8 cellular contexts compared by ENCODE assay signal in the genomic region with DNA sequence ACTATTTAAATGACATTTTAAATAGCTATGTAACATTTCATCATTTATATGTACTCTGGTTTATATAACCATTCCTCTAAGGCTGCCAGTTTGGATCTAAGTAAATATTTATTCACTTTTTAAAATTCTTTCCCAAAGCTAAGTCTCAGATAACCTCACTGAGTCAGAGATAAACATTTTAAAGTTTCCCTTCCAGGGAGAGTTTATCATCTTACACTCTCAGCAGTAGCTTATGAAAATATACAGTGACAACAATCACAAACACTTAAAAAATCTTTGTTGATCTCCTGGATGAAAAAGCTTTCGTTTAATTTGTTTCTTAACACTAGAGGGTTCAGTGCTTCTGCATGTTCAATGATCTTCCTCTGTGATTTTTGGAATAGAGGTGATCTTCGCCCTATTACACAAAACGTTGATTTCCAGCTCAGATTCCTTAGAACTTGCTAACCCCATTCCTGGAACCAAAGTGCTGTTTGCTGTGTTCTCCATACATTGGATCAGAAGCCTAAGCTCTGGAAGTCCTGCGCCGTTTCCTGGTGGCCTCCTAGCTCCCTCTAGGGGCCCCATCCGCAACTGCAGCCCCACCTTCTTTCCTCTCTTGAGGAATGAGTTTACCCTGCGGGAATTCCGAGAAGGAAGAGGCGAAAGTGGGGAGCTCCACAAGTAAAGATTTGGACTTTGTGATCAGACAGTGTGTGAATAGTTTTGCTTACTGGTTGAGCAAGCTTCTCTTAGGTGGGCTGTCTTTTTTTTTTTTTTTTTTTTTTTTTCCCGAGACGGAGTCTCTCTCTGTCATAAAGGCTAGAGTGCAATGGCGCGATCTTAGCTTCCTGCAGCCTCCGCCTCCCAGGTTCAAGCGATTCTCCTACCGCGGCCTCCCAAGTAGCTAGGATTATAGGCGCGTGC. TPM values are rescaled to one million over a fixed set of nuclear protein-coding genes. Genes with fewer than 3 reads are reported as not detected.
DNase-seq lines count a peak whose midpoint lies in the region; ATAC-seq and TF ChIP-seq lines count a peak whose summit lies in the region.

No MANE protein-coding gene starts in this region.

- no peak overlapping the region for H3K4me3 ChIP-seq in AG04450 (ENCODE audit: low read depth, low read length)
- no peak overlapping the region for H3K4me3 ChIP-seq in NT2/D1 (ENCODE audit: insufficient read length, low read depth)

- H3K9me3 ChIP-seq in AG04450 (ENCODE audit: control insufficient read depth, insufficient read depth, low read length) = no peaks in the 10 kb centered on the region
- H3K9me3 ChIP-seq in NT2/D1 (ENCODE audit: insufficient read depth, low read length) = no peaks in the 10 kb centered on the region

- no peak overlapping the region for H3K4me3 Mint-ChIP-seq in activated naive CD8-positive, alpha-beta T cell treated with anti-CD3 and anti-CD28 coated beads for 36 hours
- H3K4me3 Mint-ChIP-seq in progenitor cell of endocrine pancreas (ENCODE audit: low read depth) = no peak overlapping the region

- TF ChIP-seq CTCF in AG04450 (IDR thresholded peaks at IDR 0.05; ENCODE audit: low read depth, low read length) (peak; percentile 99), GM12872 (IDR thresholded peaks at IDR 0.05; ENCODE audit: insufficient read depth, low read depth, low read length) (peak; percentile 97), progenitor cell of endocrine pancreas (IDR thresholded peaks at IDR 0.05; ENCODE audit: unreplicated experiment) (peak; percentile 69)

- H3K27me3 ChIP-seq in AG04450 (ENCODE audit: control insufficient read depth, insufficient read depth, low read length) (no peaks in the 10 kb centered on the region), NT2/D1 (ENCODE audit: insufficient read depth, insufficient read length) (no peaks in the 10 kb centered on the region)

- H3K27ac ChIP-seq in AG04450 (ENCODE audit: low read depth, low read length) = peak overlapping the region; percentile 77

- DNase-seq in AG04450 (ENCODE audit: low read depth, low spot score) (peak; percentile 94), NT2/D1 (ENCODE audit: low read depth, low spot score) (peak; percentile 61), Right ventricle myocardium superior (peak; percentile 79), progenitor cell of endocrine pancreas (ENCODE audit: low spot score, unreplicated experiment) (peak; percentile 22)
- peak; percentile 13 for DNase-seq in activated naive CD8-positive, alpha-beta T cell treated with anti-CD3 and anti-CD28 coated beads for 36 hours

- no peak overlapping the region for H3K27ac Mint-ChIP-seq in activated naive CD8-positive, alpha-beta T cell treated with anti-CD3 and anti-CD28 coated beads for 36 hours
- no peak overlapping the region for H3K27ac Mint-ChIP-seq in progenitor cell of endocrine pancreas

- no peak overlapping the region for H3K9ac ChIP-seq in NT2/D1 (ENCODE audit: insufficient read length, low read depth)

- H3K36me3 Mint-ChIP-seq in activated naive CD8-positive, alpha-beta T cell treated with anti-CD3 and anti-CD28 coated beads for 36 hours = no peaks in the 10 kb centered on the region
- H3K36me3 Mint-ChIP-seq in progenitor cell of endocrine pancreas (ENCODE audit: insufficient read depth) = peaks cover 4% of the 10 kb centered on the region

- H3K4me1 Mint-ChIP-seq in activated naive CD8-positive, alpha-beta T cell treated with anti-CD3 and anti-CD28 coated beads for 36 hours = peaks cover 15% of the 10 kb centered on the region
- peaks cover 2% of the 10 kb centered on the region for H3K4me1 Mint-ChIP-seq in progenitor cell of endocrine pancreas (ENCODE audit: low read depth)

- ATAC-seq in Right ventricle myocardium superior (ENCODE audit: poor library complexity) (peak; percentile 70), HG03108 (IDR thresholded peaks at IDR 0.05; ENCODE audit: unreplicated experiment) (no peak), HG03342 (IDR thresholded peaks at IDR 0.05; ENCODE audit: unreplicated experiment) (no peak)

- H3K36me3 ChIP-seq in NT2/D1 (ENCODE audit: insufficient read depth, insufficient read length, low read length) = peaks cover 12% of the 10 kb centered on the region

- intact Hi-C loops in Right ventricle myocardium superior (cut with DNase I) = no loop called here

- H3K9me3 Mint-ChIP-seq in activated naive CD8-positive, alpha-beta T cell treated with anti-CD3 and anti-CD28 coated beads for 36 hours = no peaks in the 10 kb centered on the region
- no peaks in the 10 kb centered on the region for H3K9me3 Mint-ChIP-seq in progenitor cell of endocrine pancreas (ENCODE audit: low read depth)

- CTCF ChIA-PET in AG04450 (lab: Charles Lee) = interaction anchor here (0.6 to 9.8 kb wide), 76 partner anchors 9 to 711 kb away, joined by 3 to 217 read pairs (median 5); a partner anchor contains a TSS

- POLR2A ChIA-PET in AG04450 (lab: Yijun Ruan, JAX) = interaction anchor here (0.7 to 2.4 kb wide), 27 partner anchors 8 to 604 kb away, joined by 3 to 23 read pairs (median 4); a partner anchor contains a TSS

- H3K4me1 ChIP-seq in NT2/D1 (ENCODE audit: insufficient read depth, insufficient read length) = no peaks in the 10 kb centered on the region

- no peaks in the 10 kb centered on the region for H3K27me3 Mint-ChIP-seq in activated naive CD8-positive, alpha-beta T cell treated with anti-CD3 and anti-CD28 coated beads for 36 hours
- H3K27me3 Mint-ChIP-seq in progenitor cell of endocrine pancreas = no peaks in the 10 kb centered on the region

RNA-seq across cellular contexts. Expression of a gene that starts 29.3 kb away (rescaled TPM):
- polyA plus RNA-seq in AG04450 (2011; rRNA removed) = 26.4 and 35.5 TPM in 2 replicates
- polyA minus RNA-seq in AG04450 (2011; rRNA and poly(A)+ RNA removed) = 33.8 and 48.1 TPM in 2 replicates
- 100 to 1,000 TPM in 1 of 2 experiments, 10 to 100 TPM in 1; 99.3 to 101 TPM for total RNA-seq in activated naive CD8-positive, alpha-beta T cell treated with anti-CD3 and anti-CD28 coated beads for 36 hours
- 27.5 TPM for total RNA-seq in Right ventricle myocardium superior
- total RNA-seq in progenitor cell of endocrine pancreas = 56.7 and 61.3 TPM in 2 replicates

Comparison
In these comparisons a context has a peak if more than half of its experiments do, and no peak if none do; other contexts are left out.
1. DNase-seq: peak in every context shown above with its lines; median percentile 94 in AG04450; 79 in Right ventricle myocardium superior; 61 in NT2/D1; 22 in progenitor cell of endocrine pancreas; 13 in activated naive CD8-positive, alpha-beta T cell treated with anti-CD3 and anti-CD28 coated beads for 36 hours.